1 cellular context compared by ENCODE assay signal in genomic region chr17:74353446-74354060, GRCh38.
TF ChIP-seq lines count a peak whose summit lies in the region.

No MANE protein-coding gene starts in this region.

TF ChIP-seq in SK-N-SH, 30 proteins besides CTCF, POLR2A, EP300 and RAD21 (continued from another document):
- TF ChIP-seq RCOR1 (IDR thresholded peaks at IDR 0.05; ENCODE audit: low read length) (no peak), RFX5 (IDR thresholded peaks at IDR 0.05; ENCODE audit: low read length) (no peak), PBX3 (IDR thresholded peaks at IDR 0.05) (no peak), TAF1 (IDR thresholded peaks at IDR 0.05; ENCODE audit: borderline replicate concordance, low read depth, low read length) (no peak), GATA2 (CRISPR knock-in tag; IDR thresholded peaks at IDR 0.05) (no peak), GABPA (IDR thresholded peaks at IDR 0.05; ENCODE audit: low read depth) (no peak)
